In the genomic region with DNA sequence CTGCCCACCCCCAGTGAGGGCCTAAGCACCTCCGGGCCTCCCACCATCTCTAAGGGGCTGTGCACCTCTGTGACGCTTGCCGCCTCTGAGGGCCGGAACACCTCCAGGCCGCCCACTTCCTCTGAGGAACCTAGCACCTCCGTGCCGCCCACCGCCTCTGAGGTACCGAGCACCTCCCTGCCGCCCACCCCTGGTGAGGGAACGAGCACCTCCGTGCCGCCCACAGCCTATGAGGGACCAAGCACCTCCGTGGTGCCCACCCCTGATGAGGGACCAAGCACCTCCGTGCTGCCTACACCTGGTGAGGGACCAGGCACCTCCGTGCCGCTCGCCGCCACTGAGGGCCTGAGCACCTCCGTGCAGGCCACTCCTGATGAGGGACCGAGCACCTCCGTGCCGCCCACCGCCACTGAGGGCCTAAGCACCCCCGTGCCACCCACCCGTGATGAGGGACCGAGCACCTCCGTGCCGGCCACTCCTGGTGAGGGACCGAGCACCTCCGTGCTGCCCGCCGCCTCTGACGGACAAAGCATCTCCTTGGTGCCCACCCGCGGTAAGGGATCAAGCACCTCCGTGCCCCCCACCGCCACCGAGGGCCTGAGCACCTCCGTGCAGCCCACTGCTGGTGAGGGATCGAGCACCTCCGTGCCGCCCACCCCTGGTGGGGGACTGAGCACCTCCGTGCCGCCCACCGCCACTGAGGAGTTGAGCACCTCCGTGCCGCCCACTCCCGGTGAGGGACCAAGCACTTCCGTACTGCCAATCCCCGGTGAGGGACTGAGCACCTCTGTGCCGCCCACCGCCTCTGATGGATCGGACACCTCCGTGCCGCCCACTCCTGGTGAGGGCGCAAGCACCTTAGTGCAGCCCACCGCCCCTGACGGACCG, we compare ENCODE assay signal across 8 cellular contexts. TPM values are rescaled to one million over a fixed set of nuclear protein-coding genes. Genes with fewer than 3 reads are reported as not detected.
A peak's percentile ranks its signal among the peaks of the same experiment; 100 is the strongest.
DNase-seq lines count a peak whose midpoint lies in the region; ATAC-seq and TF ChIP-seq lines count a peak whose summit lies in the region.

No MANE protein-coding gene starts in this region.

- peak overlapping the region; percentile 92 for H3K4me3 Mint-ChIP-seq in central memory CD8-positive, alpha-beta T cell

- no peaks in the 10 kb centered on the region for H3K36me3 Mint-ChIP-seq in central memory CD8-positive, alpha-beta T cell (ENCODE audit: insufficient read depth)

- H3K4me1 Mint-ChIP-seq in central memory CD8-positive, alpha-beta T cell = peaks cover 26% of the 10 kb centered on the region

- TF ChIP-seq CTCF in lower lobe of right lung (IDR thresholded peaks at IDR 0.05) = no peak

- H3K27ac Mint-ChIP-seq in central memory CD8-positive, alpha-beta T cell (ENCODE audit: low read depth) = peak overlapping the region; percentile 90

- H3K27ac ChIP-seq in lower lobe of right lung = no peak overlapping the region

- no peaks in the 10 kb centered on the region for H3K36me3 ChIP-seq in lower lobe of right lung

- H3K4me1 ChIP-seq in lower lobe of right lung = no peaks in the 10 kb centered on the region

- H3K27me3 ChIP-seq in lower lobe of right lung (ENCODE audit: low read depth) = no peaks in the 10 kb centered on the region

- no peaks in the 10 kb centered on the region for H3K9me3 ChIP-seq in lower lobe of right lung

- peak overlapping the region; percentile 68 for H3K4me3 ChIP-seq in lower lobe of right lung

- H3K27me3 Mint-ChIP-seq in central memory CD8-positive, alpha-beta T cell = no peaks in the 10 kb centered on the region

- DNase-seq in T-helper 9 cell (peak; percentile 34), lower lobe of right lung (peak; percentile 43), HPDE6-E6E7 (ENCODE audit: extremely low spot score) (no peak), NOMO-1 (lab: John Stamatoyannopoulos, UW; ENCODE audit: unreplicated experiment in 2 of 2) (no peak)
- DNase-seq in central memory CD8-positive, alpha-beta T cell (ENCODE audit: low spot score in 2 of 2) = peak; percentile 26 to 36
- DNase-seq in stimulated activated CD8-positive, alpha-beta memory T cell treated with anti-CD3 and anti-CD28 coated beads, Interleukin-7, amount 100 ng/mL, for 4 hours (ENCODE audit: low read depth in 2 of 2) = peak; percentile 43 to 53

- H3K9me3 Mint-ChIP-seq in central memory CD8-positive, alpha-beta T cell = no peaks in the 10 kb centered on the region

- ATAC-seq in GM18858 (IDR thresholded peaks at IDR 0.05; ENCODE audit: unreplicated experiment) (peak; percentile 24), HG02943 (IDR thresholded peaks at IDR 0.05; ENCODE audit: low read depth, unreplicated experiment) (peak; percentile 53), lower lobe of right lung (peak; percentile 73 to 85)
- peak; percentile 78 for ATAC-seq in central memory CD8-positive, alpha-beta T cell (replicated peaks; ENCODE audit: extremely low read depth, poor library complexity, severe bottlenecking)

- intact Hi-C loops in lower lobe of right lung (cut with DNase I) = no loop called here

RNA-seq across cellular contexts. Expression of a gene that starts 1.0 kb away (rescaled TPM):
- total RNA-seq in lower lobe of right lung = 2.7 TPM

Comparison
In these comparisons a context has a peak if more than half of its experiments do, and no peak if none do; other contexts are left out.
1. ATAC-seq: peak in every context shown above with its lines; median percentile 79 in lower lobe of right lung; 78 in central memory CD8-positive, alpha-beta T cell; 53 in HG02943; 24 in GM18858.
2. DNase-seq: peak in T-helper 9 cell (single experiment), central memory CD8-positive, alpha-beta T cell (2 of 2), lower lobe of right lung (single experiment) and stimulated activated CD8-positive, alpha-beta memory T cell treated with anti-CD3 and anti-CD28 coated beads, Interleukin-7, amount 100 ng/mL, for 4 hours (2 of 2); none in HPDE6-E6E7 (single experiment) and NOMO-1 (0 of 2).